ENCODE assay signal across 8 cellular contexts in genomic region chr19:14495678-14496028, GRCh38. TPM values are rescaled to one million over a fixed set of nuclear protein-coding genes. Genes with fewer than 3 reads are reported as not detected.
DNase-seq lines count a peak whose midpoint lies in the region; ATAC-seq and TF ChIP-seq lines count a peak whose summit lies in the region.

No MANE protein-coding gene starts in this region.

- intact Hi-C loops in Right ventricle myocardium inferior (cut with DNase I): no loop called here
- intact Hi-C loops in cardiac septum (cut with DNase I): loop anchor here (1.0 kb wide), 1 partner anchor 23 kb away; the partner anchor contains the start of gene DNAJB1
- intact Hi-C loops in right lobe of liver (cut with DNase I): no loop called here

- ATAC-seq in Right ventricle myocardium inferior: peak; percentile 1
- peak in 1 of 4 donors; percentile 1 for ATAC-seq in right lobe of liver
- no peak for ATAC-seq in foreskin keratinocyte

- no peak for DNase-seq in Right ventricle myocardium inferior (ENCODE audit: missing footprints)
- DNase-seq in cardiac septum (ENCODE audit: low spot score): no peak
- DNase-seq in astrocyte of the spinal cord (ENCODE audit: low read depth, low spot score): no peak
- DNase-seq in right lobe of liver: peak in 1 of 3 donors; percentile 41
- no peak for DNase-seq in foreskin keratinocyte
- DNase-seq in kidney tubule cell (ENCODE audit: low spot score): no peak
- DNase-seq in NCI-H2171 treated with DMSO at 0.1 percent for 48 hours (lab: John Stamatoyannopoulos, UW): no peak

- H3K9me3 ChIP-seq in right lobe of liver: no peaks in the 10 kb centered on the region

- H3K27me3 ChIP-seq in right lobe of liver (no peaks in the 10 kb centered on the region), foreskin keratinocyte (no peaks in the 10 kb centered on the region)

- H3K4me3 ChIP-seq in astrocyte of the spinal cord (ENCODE audit: low read depth, low read length) (peak overlapping the region; percentile 87), right lobe of liver (peak overlapping the region; percentile 75 to 90 (median 82)), urinary bladder (ENCODE audit: low read depth, low read length) (peak overlapping the region; percentile 88)

- TF ChIP-seq CTCF in astrocyte of the spinal cord (IDR thresholded peaks at IDR 0.05; ENCODE audit: low read depth, low read length): no peak
- TF ChIP-seq CTCF in right lobe of liver (IDR thresholded peaks at IDR 0.05): no peak
- no peak for TF ChIP-seq CTCF in foreskin keratinocyte (conservative IDR thresholded peaks at IDR 0.05)

- H3K36me3 ChIP-seq in right lobe of liver (no peaks in the 10 kb centered on the region), urinary bladder (ENCODE audit: insufficient read depth) (no peaks in the 10 kb centered on the region)

- WGBS in right lobe of liver (ENCODE audit: insufficient coverage, low coverage, low lambda C conversion rate, missing lambda C conversion rate): no CpG with 5 or more reads among the region's 28 CpGs
- WGBS in urinary bladder: under 1% methylated on average over 28 of the region's 28 CpGs

- peaks cover 0 to 39% (median 14%) of the 10 kb centered on the region in 4 donors for H3K4me1 ChIP-seq in right lobe of liver
- H3K4me1 ChIP-seq in urinary bladder (ENCODE audit: insufficient read depth): no peaks in the 10 kb centered on the region
- peaks cover 4% of the 10 kb centered on the region for H3K4me1 ChIP-seq in foreskin keratinocyte

- H3K27ac ChIP-seq in right lobe of liver (peak overlapping the region in 2 of 3 donors; percentile 38 to 74), urinary bladder (ENCODE audit: low read depth) (peak overlapping the region; percentile 73), foreskin keratinocyte (no peak overlapping the region)

- TF ChIP-seq POLR2A in right lobe of liver (IDR thresholded peaks at IDR 0.05): no peak

- in situ Hi-C loops in astrocyte of the spinal cord (cut with HindIII; ENCODE audit: low sequenced_read_pairs): no loop called here

RNA-seq across cellular contexts. Expression of gene GIPC1, which starts 0.3 kb away (rescaled TPM):
- total RNA-seq in Right ventricle myocardium inferior (50.0 TPM), cardiac septum (49.5 TPM), right lobe of liver (10 to 100 TPM; 25.2 to 63.5 (median 29.8) TPM), urinary bladder (46.3 TPM), foreskin keratinocyte (228 and 256 TPM in 2 replicates)
- polyA plus RNA-seq in urinary bladder (98.8 TPM), foreskin keratinocyte (250 and 306 TPM in 2 replicates)

RNA-seq across cellular contexts. Expression of gene PTGER1, which starts 20.5 kb away (rescaled TPM):
- total RNA-seq in Right ventricle myocardium inferior: not detected
- not detected for total RNA-seq in cardiac septum
- total RNA-seq in right lobe of liver: under 1 TPM in 4 of 6 experiments, not detected in 2; 0.16 to 0.32 (median 0.29) TPM
- 4.1 TPM for total RNA-seq in urinary bladder
- 1.6 TPM for polyA plus RNA-seq in urinary bladder
- total RNA-seq in foreskin keratinocyte: not detected in 2 replicates
- polyA plus RNA-seq in foreskin keratinocyte: 0.04 TPM in 1 of 2 replicates, not detected in the other

RNA-seq across cellular contexts. Expression of gene DNAJB1, which starts 22.5 kb away (rescaled TPM):
- total RNA-seq in Right ventricle myocardium inferior (46.9 TPM), cardiac septum (61.6 TPM), right lobe of liver (10 to 100 TPM; 35.7 to 76.8 (median 52.1) TPM), urinary bladder (39.3 TPM), foreskin keratinocyte (184 and 196 TPM in 2 replicates)
- polyA plus RNA-seq in urinary bladder (86.2 TPM), foreskin keratinocyte (158 and 184 TPM in 2 replicates)

RNA-seq across cellular contexts. Expression of gene TECR, which starts 33.7 kb away (rescaled TPM):
- total RNA-seq in Right ventricle myocardium inferior (77.4 TPM), cardiac septum (62.0 TPM), right lobe of liver (10 to 100 TPM; 37.9 to 99.0 (median 77.0) TPM), urinary bladder (17.6 TPM), foreskin keratinocyte (137 and 146 TPM in 2 replicates)
- polyA plus RNA-seq in urinary bladder (98.2 TPM), foreskin keratinocyte (287 and 299 TPM in 2 replicates)
